1 cellular context compared by ENCODE assay signal in genomic region chr1:167645161-167645560, GRCh38.
A peak's percentile ranks its signal among the peaks of the same experiment; 100 is the strongest.
TF ChIP-seq lines count a peak whose summit lies in the region.

No MANE protein-coding gene starts in this region.

TF ChIP-seq in K562, 482 proteins besides CTCF, POLR2A, EP300 and RAD21 (continued from another document and continues in another):
- no peak for TF ChIP-seq ZNF449 (CRISPR knock-in tag; IDR thresholded peaks at IDR 0.05)
- 0 out of 2 replicates have a peak, but pooled peaks have one; percentile 14 for TF ChIP-seq FOSL1 (tag; conservative IDR thresholded peaks at IDR 0.05)
- peak; percentile 19; the same call in 1 of the 2 replicates for TF ChIP-seq JUND (IDR thresholded peaks at IDR 0.05; ENCODE audit: borderline replicate concordance, low read depth, low read length)
- no peak; the same call in 2 of the 3 replicates for TF ChIP-seq JUND (tag; IDR thresholded peaks at IDR 0.05; ENCODE audit: borderline replicate concordance, low read depth, low read length)
- no peak for TF ChIP-seq HMGXB4 (CRISPR knock-in tag; IDR thresholded peaks at IDR 0.05)
- TF ChIP-seq XRCC5 (IDR thresholded peaks at IDR 0.05; ENCODE audit: low read depth, low read length), result no peak
- TF ChIP-seq ZBTB8A (IDR thresholded peaks at IDR 0.05; ENCODE audit: partially characterized antibody), result no peak
- TF ChIP-seq KLF16 (IDR thresholded peaks at IDR 0.05), result peak; percentile 44
- TF ChIP-seq CBFA2T3 (IDR thresholded peaks at IDR 0.05), result peak; percentile 77
- TF ChIP-seq CBFA2T2 (conservative IDR thresholded peaks at IDR 0.05), result peak; percentile 50; the same call in 1 of the 2 replicates
- 0 out of 2 replicates have a peak, but pooled peaks have one; percentile 25 for TF ChIP-seq DDX20 (tag; IDR thresholded peaks at IDR 0.05; ENCODE audit: low read depth)
- 0 out of 4 replicates have a peak, but pooled peaks of 1 of the 2 experiments have one; percentile 57 for TF ChIP-seq TEAD1 (CRISPR knock-in tag; IDR thresholded peaks at IDR 0.05)
- no peak for TF ChIP-seq CEBPG (CRISPR knock-in tag; IDR thresholded peaks at IDR 0.05)
- TF ChIP-seq CEBPG (tag; conservative IDR thresholded peaks at IDR 0.05 in 1 of 2, IDR thresholded peaks at IDR 0.05 in 1 of 2), result no peak
- peak; percentile 37; the same call in 1 of the 2 replicates for TF ChIP-seq NFIC (IDR thresholded peaks at IDR 0.05)
- no peak for TF ChIP-seq PTBP1 (IDR thresholded peaks at IDR 0.05; ENCODE audit: low read depth, low read length)
- no peak for TF ChIP-seq LCOR (CRISPR knock-in tag; IDR thresholded peaks at IDR 0.05)
- TF ChIP-seq BCLAF1 (IDR thresholded peaks at IDR 0.05; ENCODE audit: borderline replicate concordance in 1 of 2, control insufficient read depth in 1 of 2, low read depth in 2 of 2, low read length in 1 of 2), result no peak
- peak; percentile 53; the same call in 1 of the 2 replicates for TF ChIP-seq SMARCA4 (IDR thresholded peaks at IDR 0.05)
- peak; percentile 69; the same call in 1 of the 2 replicates for TF ChIP-seq PHTF2 (CRISPR knock-in tag; IDR thresholded peaks at IDR 0.05)
- peak; percentile 30; the same call in 1 of the 2 replicates for TF ChIP-seq ZNF668 (CRISPR knock-in tag; IDR thresholded peaks at IDR 0.05)
- TF ChIP-seq DPF2 (IDR thresholded peaks at IDR 0.05), result peak; percentile 70
- TF ChIP-seq PBX2 (CRISPR knock-in tag; IDR thresholded peaks at IDR 0.05; ENCODE audit: low read depth), result no peak
- 0 out of 2 replicates have a peak, but pooled peaks have one; percentile 25 for TF ChIP-seq PBX2 (tag; conservative IDR thresholded peaks at IDR 0.05; ENCODE audit: low read depth)
- 0 out of 2 replicates have a peak, but pooled peaks have one; percentile 12 for TF ChIP-seq ATF3 (IDR thresholded peaks at IDR 0.05)
- no peak for TF ChIP-seq ATF3 (CRISPR knock-in tag; conservative IDR thresholded peaks at IDR 0.05)
- TF ChIP-seq ARID1B (IDR thresholded peaks at IDR 0.05), result peak; percentile 79
- 0 out of 4 replicates have a peak, but pooled peaks have one; percentile 25 to 27 for TF ChIP-seq MNT (conservative IDR thresholded peaks at IDR 0.05)
- TF ChIP-seq ZNF77 (CRISPR knock-in tag; IDR thresholded peaks at IDR 0.05), result no peak
- peak; percentile 36; the same call in 1 of the 2 replicates for TF ChIP-seq STAT5A (IDR thresholded peaks at IDR 0.05; ENCODE audit: borderline replicate concordance, low read length)
- TF ChIP-seq KDM2B (CRISPR knock-in tag; IDR thresholded peaks at IDR 0.05), result no peak
- no peak for TF ChIP-seq MECOM (CRISPR knock-in tag; IDR thresholded peaks at IDR 0.05)
- TF ChIP-seq TEAD4 (IDR thresholded peaks at IDR 0.05; ENCODE audit: low read length), result peak; percentile 82
- no peak for TF ChIP-seq TEAD4 (CRISPR knock-in tag; IDR thresholded peaks at IDR 0.05; ENCODE audit: borderline replicate concordance)
- 0 out of 2 replicates have a peak, but pooled peaks have one; percentile 32 for TF ChIP-seq POLR2H (tag; IDR thresholded peaks at IDR 0.05; ENCODE audit: low read depth)
- TF ChIP-seq NCOA2 (IDR thresholded peaks at IDR 0.05; ENCODE audit: partially characterized antibody in 2 of 2), result no peak
- TF ChIP-seq ZNF395 (CRISPR knock-in tag; IDR thresholded peaks at IDR 0.05), result no peak
- peak; percentile 56 for TF ChIP-seq MEIS2 (IDR thresholded peaks at IDR 0.05; ENCODE audit: partially characterized antibody)
- TF ChIP-seq KDM1A (IDR thresholded peaks at IDR 0.05), result 0 out of 4 replicates have a peak, but pooled peaks of 1 of the 2 experiments have one; percentile 18
- no peak for TF ChIP-seq GTF2F1 (IDR thresholded peaks at IDR 0.05; ENCODE audit: low read depth, low read length)
- 0 out of 2 replicates have a peak, but pooled peaks have one; percentile 37 for TF ChIP-seq PYGO2 (tag; IDR thresholded peaks at IDR 0.05)
- TF ChIP-seq ESRRA (IDR thresholded peaks at IDR 0.05; ENCODE audit: borderline replicate concordance, low read depth), result peak; percentile 25; the same call in 1 of the 2 replicates
- peak; percentile 18 for TF ChIP-seq CCNT2 (IDR thresholded peaks at IDR 0.05; ENCODE audit: borderline replicate concordance, extremely low read depth, insufficient read length, low read depth, low read length)
- 0 out of 2 replicates have a peak, but pooled peaks have one; percentile 22 for TF ChIP-seq ZNF551 (CRISPR knock-in tag; IDR thresholded peaks at IDR 0.05)
- TF ChIP-seq KDM4B (IDR thresholded peaks at IDR 0.05; ENCODE audit: borderline replicate concordance in 2 of 2, low read depth in 1 of 2), result no peak
- peak; percentile 57; the same call in 1 of the 2 replicates for TF ChIP-seq NCOR1 (IDR thresholded peaks at IDR 0.05)
- 0 out of 2 replicates have a peak, but pooled peaks have one; percentile 4 for TF ChIP-seq PKNOX1 (IDR thresholded peaks at IDR 0.05)
- no peak for TF ChIP-seq GTF3C2 (IDR thresholded peaks at IDR 0.05; ENCODE audit: borderline replicate concordance, extremely low read depth, insufficient read length)
- peak; percentile 69; the same call in 1 of the 2 replicates for TF ChIP-seq ZNF766 (CRISPR knock-in tag; conservative IDR thresholded peaks at IDR 0.05)
- no peak for TF ChIP-seq ETS2 (tag; IDR thresholded peaks at IDR 0.05; ENCODE audit: borderline replicate concordance, poor library complexity, severe bottlenecking)
- 0 out of 2 replicates have a peak, but pooled peaks have one; percentile 9 for TF ChIP-seq ZFPM2 (CRISPR knock-in tag; IDR thresholded peaks at IDR 0.05)
